In genomic region chr3:149812606-149813366, GRCh38 we compare ENCODE assay signal across 8 cellular contexts. TPM values are rescaled to one million over a fixed set of nuclear protein-coding genes. Genes with fewer than 3 reads are reported as not detected.
A peak's percentile ranks its signal among the peaks of the same experiment; 100 is the strongest.
DNase-seq lines count a peak whose midpoint lies in the region; ATAC-seq and TF ChIP-seq lines count a peak whose summit lies in the region.

Gene RNF13, plus strand, starts transcription at chr3:149813215. Its CDS starts 32,812 bp downstream, at chr3:149846027.

- H3K27ac ChIP-seq in heart left ventricle, result peak within 1 kb of the TSS; percentile 89 to 99 (median 98)

- peaks cover 4% of the 10 kb centered on the region for H3K36me3 Mint-ChIP-seq in type B pancreatic cell

- no peak for TF ChIP-seq CTCF in heart left ventricle (IDR thresholded peaks at IDR 0.05)
- no peak for TF ChIP-seq CTCF in type B pancreatic cell (conservative IDR thresholded peaks at IDR 0.05)

- H3K9me3 ChIP-seq in heart left ventricle, result no peaks in the 10 kb centered on the region

- no peaks in the 10 kb centered on the region for H3K9me3 Mint-ChIP-seq in type B pancreatic cell

- H3K27me3 Mint-ChIP-seq in type B pancreatic cell, result peaks cover 3% of the 10 kb centered on the region

- peak in 1 of 2 donors; percentile 74 for TF ChIP-seq POLR2A in heart left ventricle (IDR thresholded peaks at IDR 0.05)

- H3K4me1 Mint-ChIP-seq in type B pancreatic cell (ENCODE audit: unreplicated experiment), result peaks cover 39% of the 10 kb centered on the region

- H3K27ac Mint-ChIP-seq in type B pancreatic cell, result peak within 1 kb of the TSS; percentile 99

- H3K4me1 ChIP-seq in heart left ventricle, result peaks cover 0 to 57% (median 41%) of the 10 kb centered on the region in 12 donors

- peak; percentile 94 for ATAC-seq in GM18498 (IDR thresholded peaks at IDR 0.05; ENCODE audit: unreplicated experiment)
- ATAC-seq in HG02885 (IDR thresholded peaks at IDR 0.05; ENCODE audit: poor library complexity, unreplicated experiment), result peak; percentile 92
- ATAC-seq in heart left ventricle, result peak; percentile 95 to 98 (median 97)

- intact Hi-C loops in T-helper 1 cell treated with Interleukin-12 subunit alpha and Interleukin-12 subunit beta and Interleukin-4 antibody, amounts not matched to agents 30 ng/mL and 1 ng/mL, for 36 hours (cut with micrococcal nuclease), result loop anchor here (1.0 to 10.0 kb wide), 12 partner anchors 60 to 1392 kb away; partner anchors contain the start of genes COMMD2, EIF2A, GPR171 and GYG1
- intact Hi-C loops in heart left ventricle (cut with DNase I) (loop anchor here in 1 of 10 donors (5.0 kb wide), 1 partner anchor 60 kb away; the partner anchor contains the start of gene COMMD2), posterior cingulate gyrus (cut with DNase I) (loop anchor here (5.0 to 10.0 kb wide), 2 partner anchors 60 to 92 kb away; partner anchors contain the start of gene COMMD2)

- 0 to 1% (median 0%) methylated on average over 52 to 56 of the region's 56 CpGs for WGBS in heart left ventricle, 4 donors

- H3K27me3 ChIP-seq in heart left ventricle, result no peaks in the 10 kb centered on the region

- peak within 1 kb of the TSS; percentile 48 to 91 (median 78) for H3K4me3 ChIP-seq in heart left ventricle

- no peaks in the 10 kb centered on the region for H3K36me3 ChIP-seq in heart left ventricle

- DNase-seq in NCI-H1694 (lab: John Stamatoyannopoulos, UW) (peak; percentile 93), amniotic epithelial cell (ENCODE audit: low read depth) (peak; percentile 94), heart left ventricle (peak; percentile 97 to 98 (median 98)), posterior cingulate gyrus (peak; percentile 97 to 100 (median 99)), type B pancreatic cell (ENCODE audit: extremely low spot score, unreplicated experiment) (peak; percentile 91)

- peak within 1 kb of the TSS; percentile 98 for H3K4me3 Mint-ChIP-seq in type B pancreatic cell

RNA-seq across cellular contexts. Expression of gene RNF13, which starts in this region (rescaled TPM):
- 39.3 and 45.9 TPM in 2 replicates for total RNA-seq in T-helper 1 cell treated with Interleukin-12 subunit alpha and Interleukin-12 subunit beta and Interleukin-4 antibody, amounts not matched to agents 30 ng/mL and 1 ng/mL, for 36 hours
- total RNA-seq in heart left ventricle (10 to 100 TPM; 44.7 to 77.6 (median 58.1) TPM), type B pancreatic cell (ENCODE audit: low replicate concordance) (40.6 and 57.8 TPM in 2 replicates)
- 10 to 100 TPM; 21.4 to 51.7 TPM for polyA plus RNA-seq in heart left ventricle

Comparison
In these comparisons a context has a peak if more than half of its experiments do, and no peak if none do; other contexts are left out.
1. Peak in every context shown above with its lines: DNase-seq, ATAC-seq, H3K4me3 ChIP-seq and H3K27ac ChIP-seq.